Comparison of ENCODE assay signal across 21 cellular contexts in the genomic region with DNA sequence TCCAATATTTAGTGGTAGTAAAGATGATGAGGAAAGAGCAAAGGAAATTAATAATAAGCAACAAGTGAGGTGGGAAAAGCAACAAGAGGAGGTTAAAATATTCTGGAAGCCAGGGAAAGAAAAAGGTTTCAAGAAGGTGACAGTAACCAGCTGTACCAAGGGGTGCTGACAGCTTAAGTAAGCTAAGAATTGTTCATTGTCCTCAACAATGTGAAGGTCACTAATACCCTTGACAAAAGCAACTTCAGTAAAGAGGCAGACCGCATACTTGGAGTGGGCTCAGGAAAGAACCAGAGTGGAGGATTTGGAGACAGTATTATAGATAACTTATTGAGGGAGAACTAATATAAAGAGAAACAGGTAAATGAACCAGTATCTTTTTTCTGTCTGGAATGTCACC.
DNase-seq lines count a peak whose midpoint lies in the region; ATAC-seq and TF ChIP-seq lines count a peak whose summit lies in the region.
"Had no signal": no experiment of that assay in that cellular context is flagged by ENCODE, and none has a peak within 500 bp of the region (broad histone marks: within the 10 kb centered on the region; RNA-seq: fewer than 3 reads in every experiment).

No MANE protein-coding gene starts in this region.

- peaks cover 0 to 3% of the 10 kb centered on the region in 2 donors for H3K4me1 ChIP-seq in right atrium auricular region
- H3K4me1 ChIP-seq in heart left ventricle = peaks cover 0 to 11% (median 0%) of the 10 kb centered on the region in 12 donors
- H3K4me1 ChIP-seq: A549; BE2C; BLaER1 treated with 17β-estradiol and CSF1 and Interleukin-3, amounts not matched to agents 10 nM and 100 nM; HAP-1 had no signal

- H3K27ac ChIP-seq in right atrium auricular region = no peak overlapping the region
- H3K27ac ChIP-seq in heart left ventricle = peak overlapping the region in 2 of 12 donors; percentile 1 to 34
- H3K27ac ChIP-seq: A549; BLaER1 treated with 17β-estradiol and CSF1 and Interleukin-3, amounts not matched to agents 10 nM and 100 nM had no signal

- no peak overlapping the region for H3K4me3 ChIP-seq in right atrium auricular region
- no peak overlapping the region for H3K4me3 ChIP-seq in heart left ventricle
- H3K4me3 ChIP-seq: A549; BLaER1 treated with 17β-estradiol and CSF1 and Interleukin-3, amounts not matched to agents 10 nM and 100 nM; GM12878; GM23338; HAP-1 had no signal

- no peak for TF ChIP-seq POLR2A in heart left ventricle (IDR thresholded peaks at IDR 0.05)

- no peak for TF ChIP-seq CTCF in right atrium auricular region (IDR thresholded peaks at IDR 0.05)
- TF ChIP-seq CTCF in heart left ventricle (IDR thresholded peaks at IDR 0.05) = no peak

- H3K9me3 ChIP-seq in right atrium auricular region (no peaks in the 10 kb centered on the region), heart left ventricle (no peaks in the 10 kb centered on the region)
- H3K9me3 ChIP-seq: A549; BE2C; BLaER1 treated with 17β-estradiol and CSF1 and Interleukin-3, amounts not matched to agents 10 nM and 100 nM; HAP-1 had no signal

- intact Hi-C loops in Right ventricle myocardium superior (cut with DNase I) = no loop called here
- intact Hi-C loops in heart left ventricle (cut with DNase I) = loop anchor here in 4 of 10 donors (10.0 kb wide), 2 partner anchors 220 to 340 kb away; no protein-coding TSS in a partner anchor
- intact Hi-C loops in left ventricle myocardium superior (cut with micrococcal nuclease) = no loop called here

- WGBS in heart left ventricle, 4 donors = 47 to 64% (median 55%) methylated on average over 1 of the region's 1 CpG

- H3K36me3 ChIP-seq in right atrium auricular region (peaks cover 7% of the 10 kb centered on the region), heart left ventricle (peaks cover 0 to 56% (median 0%) of the 10 kb centered on the region in 9 donors)
- H3K36me3 ChIP-seq: BE2C, HAP-1 had no signal

- DNase-seq in Right ventricle myocardium superior (no peak), right atrium auricular region (ENCODE audit: low spot score) (no peak), heart left ventricle (no peak), left ventricle myocardium superior (no peak), NCI-H510A (lab: John Stamatoyannopoulos, UW) (no peak), H4 (ENCODE audit: low spot score) (no peak)
- DNase-seq: 8988T; ACHN; AML-193; BE2C; CD4-positive, alpha-beta T cell; CD8-positive, alpha-beta memory T cell; DMS 273 treated with DMSO at 0.1 percent for 48 hours; DMS79; EL; GDM1 had no signal

- H3K27me3 ChIP-seq in right atrium auricular region = no peaks in the 10 kb centered on the region
- H3K27me3 ChIP-seq in heart left ventricle = no peaks in the 10 kb centered on the region
- H3K27me3 ChIP-seq: BE2C; BLaER1 treated with 17β-estradiol and CSF1 and Interleukin-3, amounts not matched to agents 10 nM and 100 nM had no signal

- peak; percentile 80 for ATAC-seq in Right ventricle myocardium superior (ENCODE audit: poor library complexity)
- peak; percentile 42 to 81 (median 78) for ATAC-seq in heart left ventricle
- ATAC-seq in left ventricle myocardium superior = peak; percentile 88
- ATAC-seq: A549, GM12878, GM23338 had no signal
